In the genomic region with DNA sequence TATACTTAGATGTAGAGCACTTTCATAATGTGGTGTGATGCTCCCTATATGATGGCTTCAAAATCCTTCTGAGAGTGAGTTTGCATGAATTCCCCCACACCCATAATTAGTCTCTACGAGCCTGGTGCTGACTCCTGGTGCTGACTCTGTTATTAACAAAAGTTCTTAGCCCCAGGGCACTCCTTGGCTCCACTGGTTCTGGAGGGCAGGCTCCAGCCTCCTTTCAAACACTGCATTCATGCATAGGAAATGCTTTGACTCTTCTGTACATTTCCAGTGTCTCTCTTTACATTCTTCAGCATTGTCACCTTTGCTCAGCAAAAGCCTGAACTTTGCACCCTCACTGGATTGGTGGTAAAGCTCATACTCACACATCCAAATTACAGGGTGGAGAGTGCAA, we compare ENCODE assay signal across 1 cellular context.
TF ChIP-seq lines count a peak whose summit lies in the region.

No MANE protein-coding gene starts in this region.

TF ChIP-seq in GM23338, 12 proteins besides CTCF, POLR2A, EP300 and RAD21 (continued from another document):
- TF ChIP-seq POLR2AphosphoS5 (IDR thresholded peaks at IDR 0.05; ENCODE audit: low read depth) (no peak), EZH2phosphoT487 (IDR thresholded peaks at IDR 0.05; ENCODE audit: unreplicated experiment) (no peak)
TF ChIP-seq in GM23338: peak in this region for 0.
